ENCODE assay signal across 8 cellular contexts in the genomic region with DNA sequence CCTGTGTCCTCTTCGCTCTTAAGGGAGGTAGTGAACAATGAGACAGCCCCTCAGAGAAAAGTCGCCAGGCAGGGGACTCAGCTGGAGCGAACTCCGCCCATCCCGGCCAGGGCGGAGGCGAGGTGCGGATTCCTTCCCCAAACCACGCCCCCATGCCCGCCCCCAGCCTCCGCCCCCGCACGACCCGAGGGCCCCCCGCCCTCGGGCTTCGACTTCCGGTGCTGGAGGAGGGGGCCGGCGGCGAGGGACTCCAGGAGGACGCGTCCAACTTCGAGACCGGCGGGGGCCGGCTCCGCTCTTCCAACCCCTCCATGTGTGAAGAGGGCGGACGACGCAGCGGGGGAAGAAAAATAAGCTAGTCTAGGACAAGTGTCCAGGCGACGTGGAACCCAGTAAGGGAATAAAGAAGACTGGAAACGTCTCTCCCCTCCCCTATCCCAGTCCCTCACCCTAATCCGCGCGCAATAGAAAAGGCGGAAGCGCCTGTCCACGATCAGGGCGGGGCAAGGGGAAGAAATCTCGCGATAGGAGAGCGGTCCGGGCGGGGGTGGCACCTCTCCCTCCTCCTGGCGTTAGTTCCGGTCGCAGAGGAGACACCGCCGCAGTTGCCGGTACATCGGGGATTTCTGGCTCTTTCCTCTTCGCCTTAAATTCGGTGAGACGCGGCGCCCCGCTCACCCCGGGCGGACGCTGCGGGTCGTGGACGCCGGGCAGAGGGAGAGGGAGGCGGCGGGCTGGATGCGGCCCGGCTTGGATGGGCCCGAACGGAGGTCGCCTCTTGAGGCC. TPM values are rescaled to one million over a fixed set of nuclear protein-coding genes. Genes with fewer than 3 reads are reported as not detected.
DNase-seq lines count a peak whose midpoint lies in the region; ATAC-seq and TF ChIP-seq lines count a peak whose summit lies in the region.

A gene (plus strand): TSS at position 575 of the 786 bp plus-strand sequence. CDS start 1,308 bp downstream, outside the sequence.

- peak within 1 kb of the TSS; percentile 69 for H2AFZ ChIP-seq in fibroblast of lung (ENCODE audit: low read length)

- CTCF ChIA-PET in RWPE1 (lab: Yijun Ruan, JAX): interaction anchor here (0.6 to 0.7 kb wide), 2 partner anchors 17 to 295 kb away, joined by 3 read pairs; no protein-coding TSS in a partner anchor

- peak within 1 kb of the TSS; percentile 99 for H3K27ac Mint-ChIP-seq in activated T-helper 17 cell treated with anti-CD3 and anti-CD28 coated beads, Interleukin-2, amount 50 U/mL, for 72 hours
- peak within 1 kb of the TSS; percentile 94 to 99 (median 99) for H3K27ac Mint-ChIP-seq in naive thymus-derived CD8-positive, alpha-beta T cell

- H3K4me3 ChIP-seq in LNCaP clone FGC (ENCODE audit: low read depth, low read length) (peak within 1 kb of the TSS; percentile 84), fibroblast of lung (replicated peaks in 1 of 4; ENCODE audit: control extremely low read depth in 1 of 4, insufficient read depth in 1 of 4, low read depth in 3 of 4, low read length in 4 of 4) (peak within 1 kb of the TSS; percentile 79 to 99 (median 94))

- peak within 1 kb of the TSS; percentile 99 for H3K4me3 Mint-ChIP-seq in activated T-helper 17 cell treated with anti-CD3 and anti-CD28 coated beads, Interleukin-2, amount 50 U/mL, for 72 hours
- H3K4me3 Mint-ChIP-seq in naive thymus-derived CD8-positive, alpha-beta T cell: peak within 1 kb of the TSS; percentile 95 to 99 (median 98)

- peak within 1 kb of the TSS; percentile 99 for H3K9ac ChIP-seq in fibroblast of lung (ENCODE audit: insufficient read depth, low read length)

- peak; percentile 96 for DNase-seq in Daoy (ENCODE audit: low read depth)
- DNase-seq in GOT3 (lab: John Stamatoyannopoulos, UW): peak; percentile 84
- peak; percentile 83 for DNase-seq in LNCaP clone FGC (ENCODE audit: low read depth)
- DNase-seq in RWPE1 (ENCODE audit: low spot score): peak; percentile 98
- peak; percentile 93 to 98 for DNase-seq in fibroblast of lung (ENCODE audit: low read depth in 2 of 2)
- peak; percentile 95 to 99 (median 98) for DNase-seq in naive thymus-derived CD8-positive, alpha-beta T cell
- peak; percentile 95 to 100 (median 98) for DNase-seq in stimulated activated naive CD4-positive, alpha-beta T cell (lab: John Stamatoyannopoulos, UW)

- no peaks in the 10 kb centered on the region for H3K9me3 ChIP-seq in fibroblast of lung (ENCODE audit: control insufficient read depth, insufficient read depth, low read depth, low read length)

- peaks cover 3% of the 10 kb centered on the region for H3K36me3 ChIP-seq in fibroblast of lung (ENCODE audit: control insufficient read depth, insufficient read depth, low read length)

- H3K79me2 ChIP-seq in fibroblast of lung (ENCODE audit: control insufficient read depth, insufficient read depth, low read length): peaks cover 47% of the 10 kb centered on the region

- no peak for TF ChIP-seq CTCF in LNCaP clone FGC (IDR thresholded peaks at IDR 0.05; ENCODE audit: control insufficient read depth, extremely low read depth, insufficient read depth)
- no peak for TF ChIP-seq CTCF in RWPE1 (conservative IDR thresholded peaks at IDR 0.05; ENCODE audit: low read depth)
- TF ChIP-seq CTCF in fibroblast of lung (conservative IDR thresholded peaks at IDR 0.05 in 1 of 2, IDR thresholded peaks at IDR 0.05 in 1 of 2; ENCODE audit: low read depth in 1 of 2, low read length in 2 of 2): no peak

- peak within 1 kb of the TSS; percentile 95 for H3K27ac ChIP-seq in RWPE1
- peak within 1 kb of the TSS; percentile 99 for H3K27ac ChIP-seq in fibroblast of lung (ENCODE audit: insufficient read depth, low read length)

- H3K4me1 Mint-ChIP-seq in activated T-helper 17 cell treated with anti-CD3 and anti-CD28 coated beads, Interleukin-2, amount 50 U/mL, for 72 hours: peaks cover 36% of the 10 kb centered on the region
- H3K4me1 Mint-ChIP-seq in naive thymus-derived CD8-positive, alpha-beta T cell: peaks cover 26 to 52% (median 46%) of the 10 kb centered on the region in 4 donors

- ATAC-seq in activated T-helper 17 cell treated with anti-CD3 and anti-CD28 coated beads, Interleukin-2, amount 50 U/mL, for 72 hours (replicated peaks): peak; percentile 74
- ATAC-seq in naive thymus-derived CD8-positive, alpha-beta T cell: peak; percentile 78 to 85

- peaks cover 61% of the 10 kb centered on the region for H3K36me3 Mint-ChIP-seq in activated T-helper 17 cell treated with anti-CD3 and anti-CD28 coated beads, Interleukin-2, amount 50 U/mL, for 72 hours (ENCODE audit: low read depth)
- H3K36me3 Mint-ChIP-seq in naive thymus-derived CD8-positive, alpha-beta T cell: peaks cover 0 to 34% (median 11%) of the 10 kb centered on the region in 3 donors

- peak within 1 kb of the TSS; percentile 99 for H3K4me2 ChIP-seq in fibroblast of lung (ENCODE audit: extremely low read depth, insufficient read depth, low read length)

- POLR2A ChIA-PET in RWPE1 (lab: Yijun Ruan, JAX; ENCODE audit: low non-redundant PET): interaction anchor here (0.6 to 0.9 kb wide), 2 partner anchors 16 to 54 kb away, joined by 3 to 4 read pairs; no protein-coding TSS in a partner anchor
- POLR2A ChIA-PET in naive thymus-derived CD8-positive, alpha-beta T cell (lab: Charles Lee): interaction anchor here (0.7 to 2.1 kb wide), 14 partner anchors 9 to 305 kb away, joined by 3 to 51 read pairs (median 5); a partner anchor contains a TSS

- peaks cover 9% of the 10 kb centered on the region for H3K4me1 ChIP-seq in fibroblast of lung (ENCODE audit: control insufficient read depth, extremely low read depth, insufficient read depth, low read length)

- no peaks in the 10 kb centered on the region for H3K27me3 ChIP-seq in fibroblast of lung (ENCODE audit: control insufficient read depth, insufficient read depth, low read length)

- H3K27me3 Mint-ChIP-seq in activated T-helper 17 cell treated with anti-CD3 and anti-CD28 coated beads, Interleukin-2, amount 50 U/mL, for 72 hours: no peaks in the 10 kb centered on the region
- no peaks in the 10 kb centered on the region for H3K27me3 Mint-ChIP-seq in naive thymus-derived CD8-positive, alpha-beta T cell

- H4K20me1 ChIP-seq in fibroblast of lung (ENCODE audit: control insufficient read depth, extremely low read depth, insufficient read depth, low read length): peaks cover 5% of the 10 kb centered on the region

- H3K9me3 Mint-ChIP-seq in activated T-helper 17 cell treated with anti-CD3 and anti-CD28 coated beads, Interleukin-2, amount 50 U/mL, for 72 hours: no peaks in the 10 kb centered on the region
- H3K9me3 Mint-ChIP-seq in naive thymus-derived CD8-positive, alpha-beta T cell: no peaks in the 10 kb centered on the region

RNA-seq across cellular contexts. Expression of the gene that starts here (rescaled TPM):
- 550 and 605 TPM in 2 replicates for total RNA-seq in Daoy (2014; rRNA removed; shearing (Covaris generic))
- 100 to 1,000 TPM; 365 to 482 TPM for total RNA-seq in activated T-helper 17 cell treated with anti-CD3 and anti-CD28 coated beads, Interleukin-2, amount 50 U/mL, for 72 hours
- 425 and 429 TPM in 2 replicates for total RNA-seq in fibroblast of lung
- polyA plus RNA-seq in fibroblast of lung: 296 and 325 TPM in 2 replicates
- polyA plus RNA-seq in fibroblast of lung (2012): 318 and 372 TPM in 2 replicates
- 154 and 241 TPM in 2 replicates for polyA minus RNA-seq in fibroblast of lung (ENCODE audit: low replicate concordance)
- 100 to 1,000 TPM; 175 to 204 TPM for total RNA-seq in naive thymus-derived CD8-positive, alpha-beta T cell
- 100 to 1,000 TPM; 222 to 285 (median 243) TPM for polyA plus RNA-seq in naive thymus-derived CD8-positive, alpha-beta T cell

Comparison
In these comparisons a context has a peak if more than half of its experiments do, and no peak if none do; other contexts are left out.
1. Peak in every context shown above with its lines: DNase-seq, ATAC-seq, H3K4me3 ChIP-seq and H3K27ac ChIP-seq.